Comparison of ENCODE assay signal across 1 cellular context in the genomic region with DNA sequence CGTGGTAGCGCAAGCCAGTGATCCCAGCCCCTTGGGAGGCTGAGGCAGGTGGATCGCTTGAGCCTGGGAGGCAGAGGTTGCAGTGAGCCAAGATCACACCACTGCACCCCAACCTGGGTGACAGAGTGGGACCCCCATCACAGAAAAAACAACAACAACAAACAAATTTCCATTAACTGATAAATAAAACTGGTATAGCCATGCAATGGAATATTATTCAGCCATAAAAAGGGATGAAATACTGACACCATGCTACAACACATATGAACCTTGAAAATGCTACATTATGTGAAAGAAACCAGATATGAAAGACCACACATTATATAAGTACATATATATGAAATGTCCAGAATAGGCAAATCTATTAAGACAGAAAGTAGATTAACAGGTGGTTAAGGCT.
TF ChIP-seq lines count a peak whose summit lies in the region.

No MANE protein-coding gene starts in this region.

TF ChIP-seq in HEK293, 187 proteins besides CTCF, POLR2A, EP300 and RAD21 (continued from another document):
- TF ChIP-seq, protein P1, sequence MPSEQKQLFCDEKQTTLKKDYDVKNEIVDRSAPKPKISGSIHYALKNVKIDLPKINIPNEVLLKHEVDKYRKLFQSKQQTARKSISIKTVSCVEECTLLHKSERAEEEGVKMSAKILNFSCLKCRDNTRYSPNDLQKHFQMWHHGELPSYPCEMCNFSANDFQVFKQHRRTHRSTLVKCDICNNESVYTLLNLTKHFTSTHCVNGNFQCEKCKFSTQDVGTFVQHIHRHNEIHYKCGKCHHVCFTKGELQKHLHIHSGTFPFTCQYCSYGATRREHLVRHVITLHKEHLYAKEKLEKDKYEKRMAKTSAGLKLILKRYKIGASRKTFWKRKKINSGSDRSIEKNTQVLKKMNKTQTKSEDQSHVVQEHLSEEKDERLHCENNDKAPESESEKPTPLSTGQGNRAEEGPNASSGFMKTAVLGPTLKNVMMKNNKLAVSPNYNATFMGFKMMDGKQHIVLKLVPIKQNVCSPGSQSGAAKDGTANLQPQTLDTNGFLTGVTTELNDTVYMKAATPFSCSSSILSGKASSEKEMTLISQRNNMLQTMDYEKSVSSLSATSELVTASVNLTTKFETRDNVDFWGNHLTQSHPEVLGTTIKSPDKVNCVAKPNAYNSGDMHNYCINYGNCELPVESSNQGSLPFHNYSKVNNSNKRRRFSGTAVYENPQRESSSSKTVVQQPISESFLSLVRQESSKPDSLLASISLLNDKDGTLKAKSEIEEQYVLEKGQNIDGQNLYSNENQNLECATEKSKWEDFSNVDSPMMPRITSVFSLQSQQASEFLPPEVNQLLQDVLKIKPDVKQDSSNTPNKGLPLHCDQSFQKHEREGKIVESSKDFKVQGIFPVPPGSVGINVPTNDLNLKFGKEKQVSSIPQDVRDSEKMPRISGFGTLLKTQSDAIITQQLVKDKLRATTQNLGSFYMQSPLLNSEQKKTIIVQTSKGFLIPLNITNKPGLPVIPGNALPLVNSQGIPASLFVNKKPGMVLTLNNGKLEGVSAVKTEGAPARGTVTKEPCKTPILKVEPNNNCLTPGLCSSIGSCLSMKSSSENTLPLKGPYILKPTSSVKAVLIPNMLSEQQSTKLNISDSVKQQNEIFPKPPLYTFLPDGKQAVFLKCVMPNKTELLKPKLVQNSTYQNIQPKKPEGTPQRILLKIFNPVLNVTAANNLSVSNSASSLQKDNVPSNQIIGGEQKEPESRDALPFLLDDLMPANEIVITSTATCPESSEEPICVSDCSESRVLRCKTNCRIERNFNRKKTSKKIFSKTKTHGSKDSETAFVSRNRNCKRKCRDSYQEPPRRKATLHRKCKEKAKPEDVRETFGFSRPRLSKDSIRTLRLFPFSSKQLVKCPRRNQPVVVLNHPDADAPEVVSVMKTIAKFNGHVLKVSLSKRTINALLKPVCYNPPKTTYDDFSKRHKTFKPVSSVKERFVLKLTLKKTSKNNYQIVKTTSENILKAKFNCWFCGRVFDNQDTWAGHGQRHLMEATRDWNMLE (tag by site-specific recombination; conservative IDR thresholded peaks at IDR 0.05; ENCODE audit: low read depth), result no peak
- TF ChIP-seq ZNF132 (tag by site-specific recombination; IDR thresholded peaks at IDR 0.05; ENCODE audit: borderline replicate concordance), result no peak
- TF ChIP-seq, protein P2, sequence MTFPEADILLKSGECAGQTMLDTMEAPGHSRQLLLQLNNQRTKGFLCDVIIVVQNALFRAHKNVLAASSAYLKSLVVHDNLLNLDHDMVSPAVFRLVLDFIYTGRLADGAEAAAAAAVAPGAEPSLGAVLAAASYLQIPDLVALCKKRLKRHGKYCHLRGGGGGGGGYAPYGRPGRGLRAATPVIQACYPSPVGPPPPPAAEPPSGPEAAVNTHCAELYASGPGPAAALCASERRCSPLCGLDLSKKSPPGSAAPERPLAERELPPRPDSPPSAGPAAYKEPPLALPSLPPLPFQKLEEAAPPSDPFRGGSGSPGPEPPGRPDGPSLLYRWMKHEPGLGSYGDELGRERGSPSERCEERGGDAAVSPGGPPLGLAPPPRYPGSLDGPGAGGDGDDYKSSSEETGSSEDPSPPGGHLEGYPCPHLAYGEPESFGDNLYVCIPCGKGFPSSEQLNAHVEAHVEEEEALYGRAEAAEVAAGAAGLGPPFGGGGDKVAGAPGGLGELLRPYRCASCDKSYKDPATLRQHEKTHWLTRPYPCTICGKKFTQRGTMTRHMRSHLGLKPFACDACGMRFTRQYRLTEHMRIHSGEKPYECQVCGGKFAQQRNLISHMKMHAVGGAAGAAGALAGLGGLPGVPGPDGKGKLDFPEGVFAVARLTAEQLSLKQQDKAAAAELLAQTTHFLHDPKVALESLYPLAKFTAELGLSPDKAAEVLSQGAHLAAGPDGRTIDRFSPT (tag by site-specific recombination; IDR thresholded peaks at IDR 0.05), result no peak
- TF ChIP-seq HOXC10 (CRISPR knock-in tag; IDR thresholded peaks at IDR 0.05), result no peak
- no peak for TF ChIP-seq ZNF501 (tag by site-specific recombination; IDR thresholded peaks at IDR 0.05)
- TF ChIP-seq ZNF19 (tag by site-specific recombination; IDR thresholded peaks at IDR 0.05; ENCODE audit: low read depth), result no peak
- TF ChIP-seq, protein P3, sequence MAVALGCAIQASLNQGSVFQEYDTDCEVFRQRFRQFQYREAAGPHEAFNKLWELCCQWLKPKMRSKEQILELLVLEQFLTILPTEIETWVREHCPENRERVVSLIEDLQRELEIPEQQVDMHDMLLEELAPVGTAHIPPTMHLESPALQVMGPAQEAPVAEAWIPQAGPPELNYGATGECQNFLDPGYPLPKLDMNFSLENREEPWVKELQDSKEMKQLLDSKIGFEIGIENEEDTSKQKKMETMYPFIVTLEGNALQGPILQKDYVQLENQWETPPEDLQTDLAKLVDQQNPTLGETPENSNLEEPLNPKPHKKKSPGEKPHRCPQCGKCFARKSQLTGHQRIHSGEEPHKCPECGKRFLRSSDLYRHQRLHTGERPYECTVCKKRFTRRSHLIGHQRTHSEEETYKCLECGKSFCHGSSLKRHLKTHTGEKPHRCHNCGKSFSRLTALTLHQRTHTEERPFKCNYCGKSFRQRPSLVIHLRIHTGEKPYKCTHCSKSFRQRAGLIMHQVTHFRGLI (tag by site-specific recombination; IDR thresholded peaks at IDR 0.05), result no peak
